ENCODE assay signal across 9 cellular contexts in the genomic region with DNA sequence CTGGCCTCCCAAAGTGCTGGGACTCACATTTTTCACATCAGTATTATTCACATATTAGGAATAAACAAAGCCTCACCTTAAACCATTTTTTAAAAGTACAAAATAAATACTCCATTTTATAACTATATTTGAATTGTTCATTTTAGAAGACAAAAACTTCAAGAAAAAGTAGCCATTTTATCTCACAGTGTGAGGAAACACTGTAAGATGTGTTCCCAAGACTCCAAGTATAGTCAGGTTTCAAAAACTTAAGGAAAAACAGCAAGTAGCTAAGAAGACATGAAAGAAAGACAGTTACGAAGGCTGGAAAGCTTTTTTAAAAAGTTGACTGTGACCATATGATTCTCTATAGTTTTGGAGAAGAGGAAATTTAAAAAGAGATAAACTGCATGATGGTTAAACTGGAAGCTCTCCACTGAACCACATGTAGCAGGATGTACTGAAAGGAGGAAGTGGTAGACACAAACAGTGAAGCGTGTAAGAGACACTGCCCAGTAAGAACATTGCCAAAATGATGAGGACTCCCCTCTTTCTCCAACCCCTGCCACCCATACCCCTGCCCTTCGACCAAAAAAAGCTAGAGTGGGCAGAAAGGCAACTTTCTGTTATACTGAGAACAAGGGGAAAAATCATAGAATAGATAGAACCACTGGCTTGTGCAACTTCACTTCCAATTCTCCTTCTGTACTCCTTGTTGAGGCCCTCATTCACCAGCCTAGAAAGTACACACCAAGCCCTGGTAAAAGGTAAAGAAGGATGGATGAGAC. TPM values are rescaled to one million over a fixed set of nuclear protein-coding genes. Genes with fewer than 3 reads are reported as not detected.
A peak's percentile ranks its signal among the peaks of the same experiment; 100 is the strongest.
DNase-seq lines count a peak whose midpoint lies in the region; ATAC-seq, FAIRE-seq and TF ChIP-seq lines count a peak whose summit lies in the region.
"Had no signal": no experiment of that assay in that cellular context is flagged by ENCODE, and none has a peak within 500 bp of the region (broad histone marks: within the 10 kb centered on the region; RNA-seq: fewer than 3 reads in every experiment).

No MANE protein-coding gene starts in this region.

- TF ChIP-seq EP300 in sigmoid colon (IDR thresholded peaks at IDR 0.05), result no peak

- no peaks in the 10 kb centered on the region for H3K4me1 Mint-ChIP-seq in HFFc6 (ENCODE audit: low read depth)
- H3K4me1 Mint-ChIP-seq: H9 had no signal

- DNase-seq in GM18507 (ENCODE audit: extremely low spot score, insufficient read length, low read depth) (no peak), HL-60 (ENCODE audit: low read depth in 1 of 2, low spot score in 1 of 2) (peak in 1 of 2 experiments; percentile 56), germinal center (ENCODE audit: low spot score) (peak; percentile 25), 8988T (no peak), HFFc6 (no peak), sigmoid colon (no peak), head of caudate nucleus (no peak)
- DNase-seq: H9 had no signal

- ATAC-seq in GM21529 (IDR thresholded peaks at IDR 0.05; ENCODE audit: unreplicated experiment), result peak; percentile 98

- H3K4me1 ChIP-seq in sigmoid colon, result no peaks in the 10 kb centered on the region

- H3K27me3 ChIP-seq in HL-60 (ENCODE audit: insufficient read depth, poor library complexity, severe bottlenecking), result no peaks in the 10 kb centered on the region
- H3K27me3 ChIP-seq in sigmoid colon, result no peaks in the 10 kb centered on the region

- FAIRE-seq in GM18507 (lab: Jason Lieb, UNC), result peak; percentile 84

- peak overlapping the region; percentile 66 for H3K27ac ChIP-seq in HL-60 (replicated peaks)
- H3K27ac ChIP-seq in sigmoid colon, result no peak overlapping the region

- TF ChIP-seq CTCF in HL-60 (IDR thresholded peaks at IDR 0.05; ENCODE audit: insufficient read depth, low read length) (no peak), HFFc6 (IDR thresholded peaks at IDR 0.05) (no peak), sigmoid colon (IDR thresholded peaks at IDR 0.05) (no peak)

- WGBS in sigmoid colon, 2 donors, result 50 to 82% methylated on average over 3 of the region's 3 CpGs

- H3K4me3 ChIP-seq in HL-60 (replicated peaks; ENCODE audit: insufficient read depth, low read length), result no peak overlapping the region
- no peak overlapping the region for H3K4me3 ChIP-seq in sigmoid colon

- H3K36me3 Mint-ChIP-seq in HFFc6 (ENCODE audit: low read depth), result peaks cover 33% of the 10 kb centered on the region

- intact Hi-C loops in sigmoid colon (cut with DNase I) (no loop called here), head of caudate nucleus (cut with DNase I) (no loop called here)

- H3K9me3 Mint-ChIP-seq in HFFc6, result no peaks in the 10 kb centered on the region
- H3K9me3 Mint-ChIP-seq: H9 had no signal

- no peak overlapping the region for H3K27ac Mint-ChIP-seq in HFFc6
- H3K27ac Mint-ChIP-seq: H9 had no signal

- no peaks in the 10 kb centered on the region for H3K27me3 Mint-ChIP-seq in HFFc6 (ENCODE audit: insufficient read depth)

- H3K4me3 Mint-ChIP-seq in HFFc6, result no peak overlapping the region
- H3K4me3 Mint-ChIP-seq: H9 had no signal

- H3K9me3 ChIP-seq in sigmoid colon, result no peaks in the 10 kb centered on the region

- TF ChIP-seq POLR2A in sigmoid colon (IDR thresholded peaks at IDR 0.05), result no peak

- H3K36me3 ChIP-seq in sigmoid colon, result peaks cover 4 to 93% (median 24%) of the 10 kb centered on the region in 4 donors

RNA-seq across cellular contexts. Expression of gene TMF1, which starts 6.2 kb away (rescaled TPM):
- total RNA-seq in HFFc6 (2021; fragmentation: NEBNext Ultra II Directional; extraction: Animal tissue kit (Norgen Biotek cat#: 25700)), result 10 to 100 TPM; 43.7 to 46.9 (median 45.2) TPM
- 10 to 100 TPM; 26.9 to 32.8 (median 30.9) TPM for total RNA-seq in sigmoid colon
- 10 to 100 TPM in 2 of 3 donors, 1 to 10 TPM in 1; 9.9 to 12.4 (median 11.4) TPM for polyA plus RNA-seq in sigmoid colon

RNA-seq across cellular contexts. Expression of gene UBA3, which starts 21.8 kb away (rescaled TPM):
- total RNA-seq in HFFc6 (2021; fragmentation: NEBNext Ultra II Directional; extraction: Animal tissue kit (Norgen Biotek cat#: 25700)), result 10 to 100 TPM; 62.1 to 75.4 (median 63.6) TPM
- total RNA-seq in sigmoid colon, result 10 to 100 TPM; 53.6 to 84.9 (median 61.6) TPM
- 10 to 100 TPM; 36.6 to 54.6 (median 38.1) TPM for polyA plus RNA-seq in sigmoid colon

RNA-seq across cellular contexts. Expression of gene ARL6IP5, which starts 26.4 kb away (rescaled TPM):
- total RNA-seq in HFFc6 (2021; fragmentation: NEBNext Ultra II Directional; extraction: Animal tissue kit (Norgen Biotek cat#: 25700)), result 100 to 1,000 TPM; 108 to 132 (median 119) TPM
- total RNA-seq in sigmoid colon, result 100 to 1,000 TPM in 3 of 4 donors, 10 to 100 TPM in 1; 82.1 to 181 (median 144) TPM
- 100 to 1,000 TPM in 1 of 3 donors, 10 to 100 TPM in 2; 36.6 to 110 (median 50.2) TPM for polyA plus RNA-seq in sigmoid colon

RNA-seq across cellular contexts. Expression of gene EOGT, which starts 44.9 kb away (rescaled TPM):
- 10 to 100 TPM; 26.9 to 31.6 (median 28.2) TPM for total RNA-seq in HFFc6 (2021; fragmentation: NEBNext Ultra II Directional; extraction: Animal tissue kit (Norgen Biotek cat#: 25700))
- 100 to 1,000 TPM in 1 of 4 donors, 10 to 100 TPM in 3; 42.1 to 103 (median 71.5) TPM for total RNA-seq in sigmoid colon
- polyA plus RNA-seq in sigmoid colon, result 1 to 10 TPM; 4.6 to 7.6 (median 5.4) TPM
